22 cellular contexts compared by ENCODE assay signal in the genomic region with DNA sequence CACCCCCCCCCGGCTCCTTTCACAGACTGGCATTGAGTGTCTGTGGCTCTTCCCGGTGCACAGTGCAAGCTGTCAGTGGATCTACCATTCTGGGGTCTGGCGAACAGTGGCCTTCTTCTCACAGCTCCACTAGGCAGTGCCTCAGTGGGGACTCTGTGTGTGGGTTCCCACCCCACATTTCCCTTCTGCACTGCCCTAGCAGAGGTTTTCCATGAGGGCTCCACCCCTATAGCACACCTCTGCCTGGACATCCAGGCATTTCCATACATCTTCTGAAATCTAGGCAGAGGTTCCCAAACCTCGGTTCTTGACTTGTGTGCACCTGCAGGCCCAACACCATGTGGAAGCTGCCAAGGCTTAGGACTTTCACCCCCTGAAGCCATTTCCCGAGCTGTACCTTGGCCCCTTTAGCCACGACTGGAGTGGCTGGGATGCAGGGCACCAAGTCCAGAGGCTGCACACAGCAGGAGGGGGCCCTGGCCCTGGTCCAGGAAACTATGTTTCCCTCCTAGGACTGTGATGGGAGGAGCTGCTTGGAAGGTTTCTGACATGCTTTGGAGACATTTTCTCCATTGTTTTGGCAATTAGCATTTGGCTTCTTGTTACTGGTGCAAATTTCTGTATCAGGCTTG. TPM values are rescaled to one million over a fixed set of nuclear protein-coding genes. Genes with fewer than 3 reads are reported as not detected.
DNase-seq lines count a peak whose midpoint lies in the region; ATAC-seq, FAIRE-seq and TF ChIP-seq lines count a peak whose summit lies in the region.
"Had no signal": no experiment of that assay in that cellular context is flagged by ENCODE, and none has a peak within 500 bp of the region (broad histone marks: within the 10 kb centered on the region; RNA-seq: fewer than 3 reads in every experiment).

No MANE protein-coding gene starts in this region.

- peak overlapping the region in 7 of 10 experiments; percentile 25 to 56 (median 36); a peak in 11 of 20 replicates for H3K4me3 ChIP-seq in BLaER1 treated with 17β-estradiol and CSF1 and Interleukin-3, amounts not matched to agents 10 nM and 100 nM
- H3K4me3 ChIP-seq in Peyer's patch (no peak overlapping the region), hepatocyte (no peak overlapping the region), neutrophil (ENCODE audit: low read depth in 1 of 2, low read length in 1 of 2) (no peak overlapping the region)
- H3K4me3 ChIP-seq: HAP-1 had no signal

- peaks cover 75 to 100% (median 94%) of the 10 kb centered on the region in 11 experiments for H3K36me3 ChIP-seq in BLaER1 treated with 17β-estradiol and CSF1 and Interleukin-3, amounts not matched to agents 10 nM and 100 nM
- H3K36me3 ChIP-seq in Peyer's patch (peaks cover 0 to 43% (median 0%) of the 10 kb centered on the region in 3 donors), hepatocyte (replicated peaks; ENCODE audit: insufficient read depth, low read depth) (no peaks in the 10 kb centered on the region), neutrophil (peaks cover 17% of the 10 kb centered on the region)

- no peaks in the 10 kb centered on the region for H3K4me1 Mint-ChIP-seq in WTC11

- H3K9me3 ChIP-seq in BLaER1 treated with 17β-estradiol and CSF1 and Interleukin-3, amounts not matched to agents 10 nM and 100 nM (replicated peaks in 1 of 11), result peaks cover 37 to 76% (median 62%) of the 10 kb centered on the region in 11 experiments
- H3K9me3 ChIP-seq in Peyer's patch (no peaks in the 10 kb centered on the region), hepatocyte (ENCODE audit: low read depth) (no peaks in the 10 kb centered on the region), neutrophil (no peaks in the 10 kb centered on the region)

- no peak for ATAC-seq in WTC11
- ATAC-seq: CD8-positive, alpha-beta T cell had no signal

- peak in 2 of 3 donors; percentile 54 to 55 for DNase-seq in Peyer's patch
- peak; percentile 11 for DNase-seq in hepatocyte (ENCODE audit: low spot score)
- no peak for DNase-seq in frontal cortex (ENCODE audit: low spot score in 2 of 2)
- no peak for DNase-seq in hypothalamus (lab: John Stamatoyannopoulos, UW)
- no peak for DNase-seq in NCI-H2029 treated with DMSO at 0.1 percent for 48 hours (lab: John Stamatoyannopoulos, UW)
- DNase-seq in WTC11 (ENCODE audit: low spot score), result no peak
- DNase-seq: ACHN; CD8-positive, alpha-beta T cell; COR-L47; DMS153; DMS79 treated with DMSO at 0.1 percent for 48 hours; EL; HFFc6; IMR-90 had no signal

- peaks cover 46% of the 10 kb centered on the region for H3K36me3 Mint-ChIP-seq in WTC11

- H3K27ac ChIP-seq in BLaER1 treated with 17β-estradiol and CSF1 and Interleukin-3, amounts not matched to agents 10 nM and 100 nM, result no peak overlapping the region
- H3K27ac ChIP-seq in Peyer's patch, result no peak overlapping the region
- H3K27ac ChIP-seq in hepatocyte, result no peak overlapping the region
- H3K27ac ChIP-seq in neutrophil, result peak overlapping the region; percentile 66
- H3K27ac ChIP-seq: C4-2B had no signal

- H3K9me2 ChIP-seq in hepatocyte (replicated peaks; ENCODE audit: insufficient read depth), result no peaks in the 10 kb centered on the region

- 98% methylated on average over 6 of the region's 6 CpGs for WGBS in hepatocyte (ENCODE audit: low lambda C conversion rate, missing lambda C conversion rate)

- FAIRE-seq in frontal cortex (lab: Jason Lieb, UNC), result no peak
- FAIRE-seq: D721Med, G401.6, GM12891, H1 had no signal

- 0 out of 20 replicates have a peak, but pooled peaks cover 0 to 4% (median 0%) of the 10 kb centered on the region in 10 experiments for H3K4me1 ChIP-seq in BLaER1 treated with 17β-estradiol and CSF1 and Interleukin-3, amounts not matched to agents 10 nM and 100 nM
- H3K4me1 ChIP-seq in Peyer's patch (no peaks in the 10 kb centered on the region), hepatocyte (ENCODE audit: insufficient read depth) (no peaks in the 10 kb centered on the region), neutrophil (ENCODE audit: control insufficient read depth in 1 of 2, insufficient read depth in 1 of 2, low read depth in 1 of 2, low read length in 1 of 2) (peaks cover 33 to 36% of the 10 kb centered on the region in 2 experiments)
- H3K4me1 ChIP-seq: HAP-1 had no signal

- POLR2A ChIA-PET in WTC11 (lab: Charles Lee), result no interaction called here

- H3K9ac ChIP-seq in BLaER1 treated with 17β-estradiol and CSF1 and Interleukin-3, amounts not matched to agents 10 nM and 100 nM, result no peak overlapping the region

- CTCF ChIA-PET in WTC11 (lab: Charles Lee), result no interaction called here

- no peak overlapping the region for H2AFZ ChIP-seq in hepatocyte

- no peak for TF ChIP-seq POLR2A in Peyer's patch (IDR thresholded peaks at IDR 0.05)

- H3K9me3 Mint-ChIP-seq in WTC11, result peaks cover 9% of the 10 kb centered on the region
- H3K9me3 Mint-ChIP-seq: CD8-positive, alpha-beta T cell; HFFc6 had no signal

- H4K20me1 ChIP-seq in BLaER1 treated with 17β-estradiol and CSF1 and Interleukin-3, amounts not matched to agents 10 nM and 100 nM, result peaks cover 0 to 2% (median 0%) of the 10 kb centered on the region in 11 experiments; a peak in 1 of 22 replicates
- no peaks in the 10 kb centered on the region for H4K20me1 ChIP-seq in hepatocyte (ENCODE audit: insufficient read depth, poor library complexity, severe bottlenecking)

- no peak overlapping the region for H3K4me2 ChIP-seq in BLaER1 treated with 17β-estradiol and CSF1 and Interleukin-3, amounts not matched to agents 10 nM and 100 nM
- H3K4me2 ChIP-seq in hepatocyte, result no peak overlapping the region

- no peak overlapping the region for H3K4me3 Mint-ChIP-seq in WTC11
- H3K4me3 Mint-ChIP-seq: CD8-positive, alpha-beta T cell; HFFc6 had no signal

- H3K79me2 ChIP-seq in hepatocyte, result peaks cover 24% of the 10 kb centered on the region

- no peak for TF ChIP-seq CTCF in Peyer's patch (IDR thresholded peaks at IDR 0.05)
- no peak for TF ChIP-seq CTCF in hepatocyte (IDR thresholded peaks at IDR 0.05; ENCODE audit: poor library complexity)
- no peak for TF ChIP-seq CTCF in neutrophil (IDR thresholded peaks at IDR 0.05)
- TF ChIP-seq CTCF in WTC11 (IDR thresholded peaks at IDR 0.05), result no peak

- H3K27me3 Mint-ChIP-seq in WTC11 (ENCODE audit: low read depth), result no peaks in the 10 kb centered on the region

- H3K27me3 ChIP-seq in BLaER1 treated with 17β-estradiol and CSF1 and Interleukin-3, amounts not matched to agents 10 nM and 100 nM, result no peaks in the 10 kb centered on the region
- H3K27me3 ChIP-seq in Peyer's patch (no peaks in the 10 kb centered on the region), hepatocyte (no peaks in the 10 kb centered on the region), neutrophil (no peaks in the 10 kb centered on the region)

- H3K27ac Mint-ChIP-seq in WTC11, result no peak overlapping the region
- H3K27ac Mint-ChIP-seq: HFFc6 had no signal

TF ChIP-seq in WTC11, 78 proteins besides CTCF, POLR2A, EP300 and RAD21:
- TF ChIP-seq KAT7 (CRISPR knock-in tag; IDR thresholded peaks at IDR 0.05; ENCODE audit: borderline replicate concordance), result no peak

RNA-seq across cellular contexts. Expression of gene BCL2L13, which starts 26.0 kb away (rescaled TPM):
- total RNA-seq in Peyer's patch, result 10 to 100 TPM; 35.2 to 50.1 (median 38.3) TPM
- total RNA-seq in hepatocyte, result 35.6 and 38.6 TPM in 2 replicates
- polyA plus RNA-seq in hepatocyte, result 23.4 and 34.4 TPM in 2 replicates
- total RNA-seq in frontal cortex, result 31.8 TPM
- 34.6 to 38.1 TPM (median 36.4 TPM) in 3 replicates for total RNA-seq in WTC11 (2021)

RNA-seq across cellular contexts. Expression of gene ATP6V1E1, which starts 36.0 kb away (rescaled TPM):
- total RNA-seq in Peyer's patch (10 to 100 TPM; 64.4 to 70.9 (median 66.5) TPM), hepatocyte (145 and 191 TPM in 2 replicates), frontal cortex (84.4 TPM), WTC11 (2021) (81.1 to 88.1 TPM (median 82.3 TPM) in 3 replicates)
- polyA plus RNA-seq in hepatocyte, result 122 and 146 TPM in 2 replicates

Comparison
In these comparisons a context has a peak if more than half of its experiments do, and no peak if none do; other contexts are left out.
1. H3K4me3 ChIP-seq: peak in BLaER1 treated with 17β-estradiol and CSF1 and Interleukin-3, amounts not matched to agents 10 nM and 100 nM (7 of 10); none in Peyer's patch (0 of 4), hepatocyte (single experiment) and neutrophil (0 of 2).
2. DNase-seq: peak in Peyer's patch (2 of 3) and hepatocyte (single experiment); none in frontal cortex (0 of 2), hypothalamus (0 of 51), NCI-H2029 treated with DMSO at 0.1 percent for 48 hours (single experiment) and WTC11 (single experiment).